Comparison of ENCODE assay signal across 12 cellular contexts in genomic region chr21:41507521-41508414, GRCh38. TPM values are rescaled to one million over a fixed set of nuclear protein-coding genes. Genes with fewer than 3 reads are reported as not detected.
DNase-seq lines count a peak whose midpoint lies in the region; TF ChIP-seq lines count a peak whose summit lies in the region.
"Had no signal": no experiment of that assay in that cellular context is flagged by ENCODE, and none has a peak within 500 bp of the region (broad histone marks: within the 10 kb centered on the region; RNA-seq: fewer than 3 reads in every experiment).

TMPRSS2 (minus strand) TSS chr21:41508158; CDS start chr21:41498133, 10,025 bp downstream.

- 1% methylated on average over 85 of the region's 85 CpGs for WGBS in liver
- WGBS in thymus, result 3% methylated on average over 85 of the region's 85 CpGs

- TF ChIP-seq CTCF in liver (IDR thresholded peaks at IDR 0.05; ENCODE audit: low read depth, low read length, missing input control), result no peak

- H3K4me1 ChIP-seq in duodenal mucosa (ENCODE audit: control insufficient read depth in 1 of 2, insufficient read depth in 2 of 2, low read length in 2 of 2) (peaks cover 29% of the 10 kb centered on the region in 2 donors), liver (ENCODE audit: control insufficient read depth in 4 of 4, insufficient read depth in 4 of 4, low read length in 3 of 4) (peaks cover 16 to 35% (median 21%) of the 10 kb centered on the region in 4 donors), thymus (ENCODE audit: control insufficient read depth, insufficient read depth, low read length) (no peaks in the 10 kb centered on the region)

- peak in 1 of 2 donors; percentile 5 for TF ChIP-seq RAD21 in liver (IDR thresholded peaks at IDR 0.05)

- H3K27ac ChIP-seq in duodenal mucosa (ENCODE audit: low read depth, low read length), result peak within 1 kb of the TSS; percentile 91
- H3K27ac ChIP-seq in liver (ENCODE audit: low read depth in 1 of 2, low read length in 2 of 2), result peak within 1 kb of the TSS; percentile 71 to 80
- H3K27ac ChIP-seq in thymus (ENCODE audit: low read depth), result no peak within 1 kb of the TSS
- H3K27ac ChIP-seq: HL-60 had no signal

- H3K4me3 ChIP-seq in duodenal mucosa (ENCODE audit: low read depth in 1 of 2, low read length in 2 of 2) (peak within 1 kb of the TSS; percentile 83 to 84), liver (ENCODE audit: low read depth in 1 of 3, low read length in 3 of 3) (peak within 1 kb of the TSS; percentile 59 to 91 (median 83)), thymus (ENCODE audit: low read length) (peak within 1 kb of the TSS; percentile 2)

- DNase-seq in DMS79 treated with DMSO at 0.1 percent for 48 hours (lab: John Stamatoyannopoulos, UW) (peak; percentile 21), DMS79 (lab: John Stamatoyannopoulos, UW) (no peak), NCI-H524 (lab: John Stamatoyannopoulos, UW) (no peak), NCI-H2171 treated with DMSO at 0.1 percent for 48 hours (lab: John Stamatoyannopoulos, UW) (no peak), NCI-H187 (lab: John Stamatoyannopoulos, UW) (no peak)
- DNase-seq: activated CD4-positive, CD25-positive, alpha-beta regulatory T cell treated with anti-CD3 and anti-CD28 coated beads, Interleukin-2, amount 50 U/mL, for 72 hours; stimulated activated CD4-positive, alpha-beta T cell treated with anti-CD3 and anti-CD28 coated beads, Interleukin-2, amount 100 ng/mL, for 24 hours had no signal

- H3K27me3 ChIP-seq in duodenal mucosa (ENCODE audit: control insufficient read depth in 1 of 2, insufficient read depth in 2 of 2, low read length in 2 of 2) (no peaks in the 10 kb centered on the region), liver (ENCODE audit: control insufficient read depth in 4 of 4, insufficient read depth in 4 of 4, low read length in 3 of 4) (no peaks in the 10 kb centered on the region), thymus (ENCODE audit: control insufficient read depth, insufficient read depth) (peaks cover 62% of the 10 kb centered on the region)

- H3K9ac ChIP-seq in duodenal mucosa (ENCODE audit: low read depth in 1 of 2, low read length in 2 of 2) (peak within 1 kb of the TSS; percentile 89 to 94), liver (ENCODE audit: low read depth in 1 of 2, low read length in 2 of 2) (peak within 1 kb of the TSS; percentile 22 to 54)

- no peaks in the 10 kb centered on the region for H3K36me3 ChIP-seq in duodenal mucosa (ENCODE audit: control insufficient read depth in 1 of 2, insufficient read depth in 2 of 2, low read length in 2 of 2)
- peaks cover 0 to 3% (median 0%) of the 10 kb centered on the region in 4 donors for H3K36me3 ChIP-seq in liver (ENCODE audit: control insufficient read depth in 4 of 4, insufficient read depth in 3 of 4, low read depth in 1 of 4, low read length in 3 of 4)
- no peaks in the 10 kb centered on the region for H3K36me3 ChIP-seq in thymus (ENCODE audit: control insufficient read depth, insufficient read depth)

- H3K9me3 ChIP-seq in duodenal mucosa (ENCODE audit: control insufficient read depth in 1 of 2, low read length in 2 of 2) (no peaks in the 10 kb centered on the region), liver (ENCODE audit: control insufficient read depth in 4 of 4, low read length in 3 of 4) (no peaks in the 10 kb centered on the region), thymus (ENCODE audit: control insufficient read depth) (no peaks in the 10 kb centered on the region)

TF ChIP-seq in liver, 16 proteins besides CTCF, POLR2A, EP300 and RAD21:
- TF ChIP-seq SP1 (IDR thresholded peaks at IDR 0.05) (peak; percentile 18), EGR1 (IDR thresholded peaks at IDR 0.05; ENCODE audit: low read depth in 2 of 2) (no peak), FOXA2 (IDR thresholded peaks at IDR 0.05) (no peak), JUND (IDR thresholded peaks at IDR 0.05) (no peak), YY1 (IDR thresholded peaks at IDR 0.05) (no peak), RXRA (IDR thresholded peaks at IDR 0.05) (peak; percentile 10 to 41), TAF1 (conservative IDR thresholded peaks at IDR 0.05) (no peak), HNF4G (IDR thresholded peaks at IDR 0.05) (no peak), HNF4A (conservative IDR thresholded peaks at IDR 0.05) (peak; percentile 53 to 63), GABPA (IDR thresholded peaks at IDR 0.05 in 1 of 2, conservative IDR thresholded peaks at IDR 0.05 in 1 of 2) (no peak), NR2F2 (IDR thresholded peaks at IDR 0.05) (no peak), FOXA1 (IDR thresholded peaks at IDR 0.05) (no peak)
- TF ChIP-seq, protein P1, sequence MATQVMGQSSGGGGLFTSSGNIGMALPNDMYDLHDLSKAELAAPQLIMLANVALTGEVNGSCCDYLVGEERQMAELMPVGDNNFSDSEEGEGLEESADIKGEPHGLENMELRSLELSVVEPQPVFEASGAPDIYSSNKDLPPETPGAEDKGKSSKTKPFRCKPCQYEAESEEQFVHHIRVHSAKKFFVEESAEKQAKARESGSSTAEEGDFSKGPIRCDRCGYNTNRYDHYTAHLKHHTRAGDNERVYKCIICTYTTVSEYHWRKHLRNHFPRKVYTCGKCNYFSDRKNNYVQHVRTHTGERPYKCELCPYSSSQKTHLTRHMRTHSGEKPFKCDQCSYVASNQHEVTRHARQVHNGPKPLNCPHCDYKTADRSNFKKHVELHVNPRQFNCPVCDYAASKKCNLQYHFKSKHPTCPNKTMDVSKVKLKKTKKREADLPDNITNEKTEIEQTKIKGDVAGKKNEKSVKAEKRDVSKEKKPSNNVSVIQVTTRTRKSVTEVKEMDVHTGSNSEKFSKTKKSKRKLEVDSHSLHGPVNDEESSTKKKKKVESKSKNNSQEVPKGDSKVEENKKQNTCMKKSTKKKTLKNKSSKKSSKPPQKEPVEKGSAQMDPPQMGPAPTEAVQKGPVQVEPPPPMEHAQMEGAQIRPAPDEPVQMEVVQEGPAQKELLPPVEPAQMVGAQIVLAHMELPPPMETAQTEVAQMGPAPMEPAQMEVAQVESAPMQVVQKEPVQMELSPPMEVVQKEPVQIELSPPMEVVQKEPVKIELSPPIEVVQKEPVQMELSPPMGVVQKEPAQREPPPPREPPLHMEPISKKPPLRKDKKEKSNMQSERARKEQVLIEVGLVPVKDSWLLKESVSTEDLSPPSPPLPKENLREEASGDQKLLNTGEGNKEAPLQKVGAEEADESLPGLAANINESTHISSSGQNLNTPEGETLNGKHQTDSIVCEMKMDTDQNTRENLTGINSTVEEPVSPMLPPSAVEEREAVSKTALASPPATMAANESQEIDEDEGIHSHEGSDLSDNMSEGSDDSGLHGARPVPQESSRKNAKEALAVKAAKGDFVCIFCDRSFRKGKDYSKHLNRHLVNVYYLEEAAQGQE (IDR thresholded peaks at IDR 0.05), result peak; percentile 82
- TF ChIP-seq, protein P2, sequence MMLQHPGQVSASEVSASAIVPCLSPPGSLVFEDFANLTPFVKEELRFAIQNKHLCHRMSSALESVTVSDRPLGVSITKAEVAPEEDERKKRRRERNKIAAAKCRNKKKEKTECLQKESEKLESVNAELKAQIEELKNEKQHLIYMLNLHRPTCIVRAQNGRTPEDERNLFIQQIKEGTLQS (IDR thresholded peaks at IDR 0.05), result no peak
- TF ChIP-seq, protein P3, sequence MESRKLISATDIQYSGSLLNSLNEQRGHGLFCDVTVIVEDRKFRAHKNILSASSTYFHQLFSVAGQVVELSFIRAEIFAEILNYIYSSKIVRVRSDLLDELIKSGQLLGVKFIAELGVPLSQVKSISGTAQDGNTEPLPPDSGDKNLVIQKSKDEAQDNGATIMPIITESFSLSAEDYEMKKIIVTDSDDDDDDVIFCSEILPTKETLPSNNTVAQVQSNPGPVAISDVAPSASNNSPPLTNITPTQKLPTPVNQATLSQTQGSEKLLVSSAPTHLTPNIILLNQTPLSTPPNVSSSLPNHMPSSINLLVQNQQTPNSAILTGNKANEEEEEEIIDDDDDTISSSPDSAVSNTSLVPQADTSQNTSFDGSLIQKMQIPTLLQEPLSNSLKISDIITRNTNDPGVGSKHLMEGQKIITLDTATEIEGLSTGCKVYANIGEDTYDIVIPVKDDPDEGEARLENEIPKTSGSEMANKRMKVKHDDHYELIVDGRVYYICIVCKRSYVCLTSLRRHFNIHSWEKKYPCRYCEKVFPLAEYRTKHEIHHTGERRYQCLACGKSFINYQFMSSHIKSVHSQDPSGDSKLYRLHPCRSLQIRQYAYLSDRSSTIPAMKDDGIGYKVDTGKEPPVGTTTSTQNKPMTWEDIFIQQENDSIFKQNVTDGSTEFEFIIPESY (IDR thresholded peaks at IDR 0.05), result no peak
- TF ChIP-seq, protein P4, sequence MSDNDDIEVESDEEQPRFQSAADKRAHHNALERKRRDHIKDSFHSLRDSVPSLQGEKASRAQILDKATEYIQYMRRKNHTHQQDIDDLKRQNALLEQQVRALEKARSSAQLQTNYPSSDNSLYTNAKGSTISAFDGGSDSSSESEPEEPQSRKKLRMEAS (IDR thresholded peaks at IDR 0.05), result no peak

RNA-seq across cellular contexts. Expression of gene TMPRSS2, which starts in this region (rescaled TPM):
- total RNA-seq in liver, result 10 to 100 TPM in 1 of 2 donors, under 1 TPM in 1; 0.14 to 32.0 TPM
- polyA plus RNA-seq in liver (10 to 100 TPM in 1 of 2 donors, 1 to 10 TPM in 1; 4.6 to 18.2 TPM), thymus (2.5 TPM)
- total RNA-seq: A673 had no signal

Comparison
In these comparisons a context has a peak if more than half of its experiments do, and no peak if none do; other contexts are left out.
1. H3K4me3 ChIP-seq: peak in every context shown above with its lines; median percentile 84 in duodenal mucosa; 83 in liver; 2 in thymus.